ENCODE assay signal across 26 cellular contexts in the genomic region with DNA sequence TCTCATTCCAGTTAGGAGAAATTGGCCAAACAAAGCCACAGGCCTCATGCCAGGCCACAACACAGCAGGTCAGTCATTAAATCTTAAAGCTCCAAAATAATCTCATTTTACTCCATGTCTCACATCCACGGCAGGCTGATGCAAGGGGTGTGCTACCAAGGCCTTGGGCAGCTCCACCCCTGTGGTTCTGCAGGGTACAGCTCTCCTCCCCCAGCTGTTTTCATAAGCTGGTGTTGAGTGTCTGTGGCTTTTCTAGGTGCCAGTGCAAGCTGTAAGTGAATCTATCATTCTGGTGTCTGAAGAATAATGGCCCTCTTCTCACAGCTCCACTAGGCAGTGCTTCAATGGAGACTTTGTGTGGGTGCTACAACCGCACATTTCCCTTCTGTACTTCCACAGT.
"Had no signal": no experiment of that assay in that cellular context is flagged by ENCODE, and none has a peak within 500 bp of the region (broad histone marks: within the 10 kb centered on the region; RNA-seq: fewer than 3 reads in every experiment).

No MANE protein-coding gene starts in this region.

- H3K36me3 ChIP-seq: adrenal gland had no signal

- H3K4me3 ChIP-seq: adrenal gland, K562 had no signal

- H3K27ac ChIP-seq: adrenal gland had no signal

- H3K27me3 ChIP-seq: adrenal gland had no signal

- ATAC-seq: activated CD4-positive, CD25-positive, alpha-beta regulatory T cell treated with anti-CD3 and anti-CD28 coated beads, Interleukin-2, amount 50 U/mL, for 24 hours; activated CD8-positive, alpha-beta T cell treated with anti-CD3 and anti-CD28 coated beads, Interleukin-2, amount 10 ng/mL, durations not matched to agents 7 days and 5 days; K562; Panc1; Right ventricle myocardium inferior had no signal

- H3K9me3 ChIP-seq: adrenal gland had no signal

- DNase-seq: activated CD4-positive, alpha-beta T cell treated with anti-CD3 and anti-CD28 coated beads for 48 hours; activated CD4-positive, alpha-beta T cell treated with anti-CD3 and anti-CD28 coated beads, Interleukin-2, amount 50 U/mL, for 4 hours; activated CD8-positive, alpha-beta memory T cell treated with anti-CD3 and anti-CD28 coated beads, Interleukin-2, amount 50 U/mL, for 48 hours; activated CD8-positive, alpha-beta T cell treated with anti-CD3 and anti-CD28 coated beads, Interleukin-2, amount 10 ng/mL, durations not matched to agents 7 days and 5 days; activated naive CD4-positive, alpha-beta T cell treated with anti-CD3 and anti-CD28 coated beads, Interleukin-2, amount 50 U/mL, for 16 hours; activated naive CD8-positive, alpha-beta T cell treated with anti-CD3 and anti-CD28 coated beads, Interleukin-2, amount 10 ng/mL, durations not matched to agents 7 days and 5 days; activated T-cell treated with anti-CD3 and anti-CD28 coated beads, Interleukin-2, amount 50 U/mL, for 1 hour; adrenal gland; anterior cingulate cortex; cerebellar nuclear complex; NCI-H1092; NCI-H1417; NCI-H1694; NCI-H2029; NCI-H2107; NCI-H2171 treated with DMSO at 0.1 percent for 48 hours; NCI-H226; NCI-H526; NCI-H82; NK-92 treated with Interleukin-12 subunit alpha and Interleukin-12 subunit beta, amount 100 ng/mL, for 24 hours; RPMI8226; T-cell had no signal

- H3K4me1 ChIP-seq: adrenal gland had no signal
